In genomic region chr16:62035115-62036092, GRCh38 we compare ENCODE assay signal across 11 cellular contexts. TPM values are rescaled to one million over a fixed set of nuclear protein-coding genes. Genes with fewer than 3 reads are reported as not detected.
DNase-seq lines count a peak whose midpoint lies in the region; ATAC-seq lines count a peak whose summit lies in the region.
"Had no signal": no experiment of that assay in that cellular context is flagged by ENCODE, and none has a peak within 500 bp of the region (broad histone marks: within the 10 kb centered on the region; RNA-seq: fewer than 3 reads in every experiment).

No MANE protein-coding gene starts in this region.

- no peaks in the 10 kb centered on the region for H3K36me3 ChIP-seq in MG63
- H3K36me3 ChIP-seq in stomach smooth muscle (ENCODE audit: control insufficient read depth in 2 of 2, insufficient read depth in 2 of 2, low read length in 2 of 2), result no peaks in the 10 kb centered on the region

- H3K9me3 ChIP-seq in MG63 (no peaks in the 10 kb centered on the region), stomach smooth muscle (ENCODE audit: control insufficient read depth in 2 of 2, low read length in 2 of 2) (no peaks in the 10 kb centered on the region)

- DNase-seq in MG63, result no peak
- peak; percentile 72 for DNase-seq in astrocyte of the hippocampus (ENCODE audit: low read depth, low spot score)
- DNase-seq in left kidney (ENCODE audit: low read depth, low spot score), result peak; percentile 89
- no peak for DNase-seq in T-helper 2 cell
- no peak for DNase-seq in AG08396 (ENCODE audit: low spot score)
- DNase-seq: NCI-H2081 treated with DMSO at 0.1 percent for 48 hours, T-helper 9 cell had no signal

- H3K9ac ChIP-seq in stomach smooth muscle (ENCODE audit: low read length in 2 of 2), result peak overlapping the region in 1 of 2 donors; percentile 29

- ATAC-seq in GM21528 (IDR thresholded peaks at IDR 0.05; ENCODE audit: low FRiP score, unreplicated experiment), result no peak
- ATAC-seq: activated T-helper 17 cell treated with anti-CD3 and anti-CD28 coated beads, Interleukin-2, amount 50 U/mL, for 72 hours had no signal

- H3K27me3 ChIP-seq in MG63, result peaks cover 18% of the 10 kb centered on the region
- peaks cover 26 to 27% of the 10 kb centered on the region in 2 donors for H3K27me3 ChIP-seq in stomach smooth muscle (ENCODE audit: control insufficient read depth in 1 of 2, insufficient read depth in 2 of 2, low read length in 2 of 2)

- H3K4me3 ChIP-seq in MG63 (peak overlapping the region; percentile 21), stomach smooth muscle (ENCODE audit: low read length in 2 of 2) (peak overlapping the region; percentile 69 to 71)

- H3K4me1 ChIP-seq in stomach smooth muscle (ENCODE audit: control insufficient read depth, insufficient read depth, low read length), result peaks cover 24% of the 10 kb centered on the region

- no peak overlapping the region for H3K27ac ChIP-seq in stomach smooth muscle (ENCODE audit: low read length)
- H3K27ac ChIP-seq: epithelial cell of prostate had no signal

RNA-seq across cellular contexts. Expression of gene CDH8, which starts 0.8 kb away (rescaled TPM):
- not detected in 2 replicates for total RNA-seq in MG63 (2014; rRNA removed; shearing (Covaris generic); ENCODE audit: low replicate concordance)
- total RNA-seq: activated T-helper 17 cell treated with anti-CD3 and anti-CD28 coated beads, Interleukin-2, amount 50 U/mL, for 72 hours had no signal

Comparison
In these comparisons a context has a peak if more than half of its experiments do, and no peak if none do; other contexts are left out.
1. DNase-seq: peak in astrocyte of the hippocampus (single experiment) and left kidney (single experiment); none in MG63 (single experiment), T-helper 2 cell (0 of 5) and AG08396 (single experiment).